In the genomic region with DNA sequence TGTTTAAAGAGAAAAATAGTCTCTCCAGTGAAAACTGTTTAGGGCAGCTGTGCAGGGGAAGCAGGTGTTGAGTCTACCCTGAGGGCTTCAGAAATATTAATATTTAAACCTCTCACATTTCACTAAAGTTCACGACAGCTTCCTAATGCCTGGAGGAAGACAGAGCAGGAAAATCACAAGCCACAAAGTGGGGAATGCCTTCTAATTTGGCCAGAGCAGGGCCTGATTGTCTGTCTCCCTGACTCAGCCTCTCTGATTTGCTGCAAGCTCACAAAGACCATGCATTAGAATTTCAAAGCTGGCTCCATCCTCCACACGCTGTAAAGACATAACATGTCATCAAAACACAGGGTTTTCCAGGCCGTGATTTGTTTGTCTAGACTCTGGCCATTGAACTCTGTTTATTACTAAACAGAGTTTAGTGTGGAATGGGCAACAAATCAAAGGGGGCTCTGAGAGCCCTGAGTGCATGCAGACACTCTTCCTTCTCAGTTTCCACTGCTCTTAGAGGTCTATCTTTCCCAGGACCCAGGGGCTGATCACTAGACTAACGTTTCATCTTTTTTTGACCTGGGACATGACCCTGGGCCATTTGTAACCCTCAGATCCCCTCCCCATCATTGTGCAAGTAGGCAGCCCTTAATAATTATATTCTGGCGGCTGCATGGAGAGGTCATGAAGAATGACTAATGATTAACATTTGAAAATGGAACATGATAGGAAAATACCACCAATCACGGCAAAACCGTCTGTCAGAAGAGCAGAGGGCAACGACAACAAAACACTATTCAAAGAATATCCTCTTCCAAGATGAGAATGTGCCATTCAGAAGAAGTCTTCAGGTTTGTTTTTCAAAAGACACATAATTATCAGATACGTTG, we compare ENCODE assay signal across 18 cellular contexts.
A peak's percentile ranks its signal among the peaks of the same experiment; 100 is the strongest.
DNase-seq lines count a peak whose midpoint lies in the region; ATAC-seq and TF ChIP-seq lines count a peak whose summit lies in the region.
"Had no signal": no experiment of that assay in that cellular context is flagged by ENCODE, and none has a peak within 500 bp of the region (broad histone marks: within the 10 kb centered on the region; RNA-seq: fewer than 3 reads in every experiment).

No MANE protein-coding gene starts in this region.

- POLR2A ChIA-PET in Caco-2 (lab: Charles Lee): interaction anchor here (0.7 to 1.2 kb wide), 2 partner anchors 140 to 1005 kb away, joined by 5 to 8 read pairs; a partner anchor contains a TSS

- TF ChIP-seq CTCF in Caco-2 (IDR thresholded peaks at IDR 0.05; ENCODE audit: insufficient read depth in 1 of 2, low read depth in 1 of 2, low read length in 1 of 2, severe bottlenecking in 1 of 2, unreplicated experiment in 1 of 2): no peak
- no peak for TF ChIP-seq CTCF in fibroblast of lung (conservative IDR thresholded peaks at IDR 0.05 in 1 of 2, IDR thresholded peaks at IDR 0.05 in 1 of 2; ENCODE audit: low read depth in 1 of 2, low read length in 2 of 2)
- TF ChIP-seq CTCF in neural cell (IDR thresholded peaks at IDR 0.05; ENCODE audit: poor library complexity, severe bottlenecking): no peak

- H3K36me3 ChIP-seq in Caco-2 (ENCODE audit: control insufficient read depth, insufficient read depth, low read length): no peaks in the 10 kb centered on the region; the same call in 1 of the 2 replicates
- no peaks in the 10 kb centered on the region for H3K36me3 ChIP-seq in fibroblast of lung (ENCODE audit: control insufficient read depth, insufficient read depth, low read length)
- H3K36me3 ChIP-seq in neural cell (ENCODE audit: insufficient read depth, low read length): no peaks in the 10 kb centered on the region
- H3K36me3 ChIP-seq: heart left ventricle had no signal

- peaks cover 46% of the 10 kb centered on the region for H3K4me1 ChIP-seq in Caco-2
- H3K4me1 ChIP-seq in fibroblast of lung (ENCODE audit: control insufficient read depth, extremely low read depth, insufficient read depth, low read length): peaks cover 3% of the 10 kb centered on the region

- H3K4me3 Mint-ChIP-seq in Caco-2 (ENCODE audit: unreplicated experiment): peak overlapping the region; percentile 7
- H3K4me3 Mint-ChIP-seq: activated CD4-positive, alpha-beta memory T cell treated with anti-CD3 and anti-CD28 coated beads, Interleukin-2, amount 10 ng/mL, durations not matched to agents 7 days and 5 days; activated T-helper 17 cell treated with anti-CD3 and anti-CD28 coated beads, Interleukin-2, amount 50 U/mL, for 72 hours; naive thymus-derived CD4-positive, alpha-beta T cell; stimulated activated memory B cell treated with anti-CD40 and anti-IgM and Interleukin-4, amounts not matched to agents 10 μg/mL and 1 μg/mL and 100 μg/mL, for 72 hours had no signal

- no peaks in the 10 kb centered on the region for H3K36me3 Mint-ChIP-seq in Caco-2 (ENCODE audit: insufficient read depth, unreplicated experiment)
- H3K36me3 Mint-ChIP-seq: naive thymus-derived CD4-positive, alpha-beta T cell; stimulated activated memory B cell treated with anti-CD40 and anti-IgM and Interleukin-4, amounts not matched to agents 10 μg/mL and 1 μg/mL and 100 μg/mL, for 72 hours had no signal

- H3K9me3 ChIP-seq in Caco-2: no peaks in the 10 kb centered on the region
- no peaks in the 10 kb centered on the region for H3K9me3 ChIP-seq in fibroblast of lung (ENCODE audit: control insufficient read depth, insufficient read depth, low read depth, low read length)
- no peaks in the 10 kb centered on the region for H3K9me3 ChIP-seq in neural cell (ENCODE audit: low read length)
- H3K9me3 ChIP-seq: heart left ventricle had no signal

- peak overlapping the region; percentile 64 for H3K27ac Mint-ChIP-seq in Caco-2 (ENCODE audit: unreplicated experiment)
- H3K27ac Mint-ChIP-seq: activated CD4-positive, alpha-beta memory T cell treated with anti-CD3 and anti-CD28 coated beads, Interleukin-2, amount 10 ng/mL, durations not matched to agents 7 days and 5 days; activated T-helper 17 cell treated with anti-CD3 and anti-CD28 coated beads, Interleukin-2, amount 50 U/mL, for 72 hours; naive thymus-derived CD4-positive, alpha-beta T cell; stimulated activated memory B cell treated with anti-CD40 and anti-IgM and Interleukin-4, amounts not matched to agents 10 μg/mL and 1 μg/mL and 100 μg/mL, for 72 hours had no signal

- TF ChIP-seq EP300 in neural cell (conservative IDR thresholded peaks at IDR 0.05; ENCODE audit: poor library complexity, severe bottlenecking): no peak

- H3K27ac ChIP-seq in fibroblast of lung (ENCODE audit: insufficient read depth, low read length) (no peak overlapping the region), neural cell (ENCODE audit: low read length) (peak overlapping the region; percentile 19)
- H3K27ac ChIP-seq: epithelial cell of prostate, heart left ventricle had no signal

- no peaks in the 10 kb centered on the region for H3K9me2 ChIP-seq in neural cell (ENCODE audit: insufficient read depth, low read length)

- TF ChIP-seq RAD21 in neural cell (conservative IDR thresholded peaks at IDR 0.05): no peak

- H3F3A ChIP-seq in neural cell (ENCODE audit: insufficient read depth, low read length, poor library complexity, severe bottlenecking): no peaks in the 10 kb centered on the region

- CTCF ChIA-PET in Caco-2 (lab: Charles Lee): interaction anchor here (0.7 kb wide), 3 partner anchors 9 to 139 kb away, joined by 3 read pairs; no protein-coding TSS in a partner anchor

- H2AFZ ChIP-seq in fibroblast of lung (ENCODE audit: low read length): peak overlapping the region; percentile 20
- peak overlapping the region; percentile 24 for H2AFZ ChIP-seq in neural cell (ENCODE audit: low read depth, low read length)

- H3K27me3 Mint-ChIP-seq in Caco-2 (ENCODE audit: insufficient read depth, unreplicated experiment): no peaks in the 10 kb centered on the region
- H3K27me3 Mint-ChIP-seq: stimulated activated memory B cell treated with anti-CD40 and anti-IgM and Interleukin-4, amounts not matched to agents 10 μg/mL and 1 μg/mL and 100 μg/mL, for 72 hours had no signal

- H3K79me2 ChIP-seq in fibroblast of lung (ENCODE audit: control insufficient read depth, insufficient read depth, low read length): no peaks in the 10 kb centered on the region
- H3K79me2 ChIP-seq in neural cell (replicated peaks; ENCODE audit: insufficient read depth, low read length): no peaks in the 10 kb centered on the region

- H3K9ac ChIP-seq in fibroblast of lung (ENCODE audit: insufficient read depth, low read length): no peak overlapping the region
- peak overlapping the region; percentile 4 for H3K9ac ChIP-seq in neural cell (ENCODE audit: low read length)

- no peak for DNase-seq in Caco-2
- peak; percentile 73 for DNase-seq in NCI-H2227 (lab: John Stamatoyannopoulos, UW; ENCODE audit: unreplicated experiment)
- no peak for DNase-seq in fibroblast of lung (ENCODE audit: low read depth in 2 of 2)
- no peak for DNase-seq in epidermal melanocyte (ENCODE audit: insufficient read length, low spot score)
- no peak for DNase-seq in SK-N-DZ (ENCODE audit: low spot score)
- DNase-seq in globus pallidus (ENCODE audit: low spot score): no peak
- DNase-seq: activated CD4-positive, alpha-beta memory T cell treated with anti-CD3 and anti-CD28 coated beads, Interleukin-2, amount 10 ng/mL, durations not matched to agents 7 days and 5 days; AML-193; heart left ventricle; left cardiac atrium; naive thymus-derived CD4-positive, alpha-beta T cell; NCI-H226; OCI-M1 had no signal

- intact Hi-C loops in Caco-2 (cut with micrococcal nuclease; ENCODE audit: unreplicated experiment): loop anchor here (5.0 kb wide), 2 partner anchors 82 to 142 kb away; a partner anchor contains a TSS

- H3K4me2 ChIP-seq in fibroblast of lung (ENCODE audit: extremely low read depth, insufficient read depth, low read length) (no peak overlapping the region), neural cell (ENCODE audit: low read length) (no peak overlapping the region)

- BruUV-seq in Caco-2 (replicated peaks; lab: Mats Ljungman, UMichigan): no TSS peak

- H3K27me3 ChIP-seq in Caco-2 (replicated peaks; ENCODE audit: control insufficient read depth, insufficient read depth, low read length): no peaks in the 10 kb centered on the region
- no peaks in the 10 kb centered on the region for H3K27me3 ChIP-seq in fibroblast of lung (ENCODE audit: control insufficient read depth, insufficient read depth, low read length)
- no peaks in the 10 kb centered on the region for H3K27me3 ChIP-seq in neural cell (ENCODE audit: insufficient read depth, low read depth, low read length)
- H3K27me3 ChIP-seq: heart left ventricle had no signal

- no peak overlapping the region for H3K4me3 ChIP-seq in Caco-2 (ENCODE audit: low read depth, low read length)
- no peak overlapping the region for H3K4me3 ChIP-seq in fibroblast of lung (replicated peaks in 1 of 4; ENCODE audit: control extremely low read depth in 1 of 4, insufficient read depth in 1 of 4, low read depth in 3 of 4, low read length in 4 of 4)
- H3K4me3 ChIP-seq in neural cell (ENCODE audit: low read length): no peak overlapping the region
- H3K4me3 ChIP-seq: heart left ventricle had no signal

- ATAC-seq in GM21717 (IDR thresholded peaks at IDR 0.05; ENCODE audit: unreplicated experiment): no peak
- ATAC-seq: activated T-helper 17 cell treated with anti-CD3 and anti-CD28 coated beads, Interleukin-2, amount 50 U/mL, for 72 hours; heart left ventricle; left cardiac atrium; naive thymus-derived CD4-positive, alpha-beta T cell; stimulated activated memory B cell treated with anti-CD40 and anti-IgM and Interleukin-4, amounts not matched to agents 10 μg/mL and 1 μg/mL and 100 μg/mL, for 72 hours had no signal

- H3K9me3 Mint-ChIP-seq in Caco-2 (ENCODE audit: unreplicated experiment): peaks cover 9% of the 10 kb centered on the region
- H3K9me3 Mint-ChIP-seq: activated CD4-positive, alpha-beta memory T cell treated with anti-CD3 and anti-CD28 coated beads, Interleukin-2, amount 10 ng/mL, durations not matched to agents 7 days and 5 days; activated T-helper 17 cell treated with anti-CD3 and anti-CD28 coated beads, Interleukin-2, amount 50 U/mL, for 72 hours; stimulated activated memory B cell treated with anti-CD40 and anti-IgM and Interleukin-4, amounts not matched to agents 10 μg/mL and 1 μg/mL and 100 μg/mL, for 72 hours had no signal

- peaks cover 44% of the 10 kb centered on the region for H3K4me1 Mint-ChIP-seq in Caco-2 (ENCODE audit: low read depth, unreplicated experiment)
- H3K4me1 Mint-ChIP-seq: activated CD4-positive, alpha-beta memory T cell treated with anti-CD3 and anti-CD28 coated beads, Interleukin-2, amount 10 ng/mL, durations not matched to agents 7 days and 5 days; activated T-helper 17 cell treated with anti-CD3 and anti-CD28 coated beads, Interleukin-2, amount 50 U/mL, for 72 hours; naive thymus-derived CD4-positive, alpha-beta T cell; stimulated activated memory B cell treated with anti-CD40 and anti-IgM and Interleukin-4, amounts not matched to agents 10 μg/mL and 1 μg/mL and 100 μg/mL, for 72 hours had no signal

- no peaks in the 10 kb centered on the region for H4K20me1 ChIP-seq in fibroblast of lung (ENCODE audit: control insufficient read depth, extremely low read depth, insufficient read depth, low read length)
- H4K20me1 ChIP-seq in neural cell (ENCODE audit: insufficient read depth): no peaks in the 10 kb centered on the region

TF ChIP-seq in neural cell, 6 proteins besides CTCF, POLR2A, EP300 and RAD21 (continues in another document):
- no peak for TF ChIP-seq POLR2AphosphoS5 (IDR thresholded peaks at IDR 0.05)
